Comparison of ENCODE assay signal across 24 cellular contexts in the genomic region with DNA sequence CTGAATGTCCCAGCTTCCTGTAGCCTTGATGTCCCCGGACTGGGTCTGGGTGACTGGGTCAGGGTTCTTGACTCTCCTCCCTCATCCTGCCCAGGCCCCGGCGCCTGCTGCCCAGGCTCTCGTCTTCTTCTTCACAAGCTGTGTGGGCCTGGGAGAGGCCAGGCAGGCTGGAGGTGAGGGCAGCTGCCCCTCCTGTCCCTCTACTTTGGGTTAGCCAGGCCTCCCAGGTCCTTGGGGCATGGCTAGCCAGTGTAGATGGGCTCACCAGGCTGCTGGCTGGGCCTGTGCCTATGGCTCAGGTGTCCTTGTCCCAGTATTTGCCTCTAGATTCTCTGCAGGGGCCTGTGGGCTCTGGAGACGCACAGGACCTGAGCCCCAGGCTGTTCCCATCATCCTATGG. TPM values are rescaled to one million over a fixed set of nuclear protein-coding genes. Genes with fewer than 3 reads are reported as not detected.
A peak's percentile ranks its signal among the peaks of the same experiment; 100 is the strongest.
DNase-seq lines count a peak whose midpoint lies in the region; ATAC-seq and TF ChIP-seq lines count a peak whose summit lies in the region.
"Had no signal": no experiment of that assay in that cellular context is flagged by ENCODE, and none has a peak within 500 bp of the region (broad histone marks: within the 10 kb centered on the region; RNA-seq: fewer than 3 reads in every experiment).

No MANE protein-coding gene starts in this region.

- no peaks in the 10 kb centered on the region for H3K27me3 ChIP-seq in left ventricle myocardium inferior (ENCODE audit: low read depth)
- no peaks in the 10 kb centered on the region for H3K27me3 ChIP-seq in sigmoid colon
- H3K27me3 ChIP-seq: BLaER1, foreskin keratinocyte, hepatocyte, tibial nerve had no signal

- H3K9me3 Mint-ChIP-seq in activated T-helper 17 cell treated with anti-CD3 and anti-CD28 coated beads, Interleukin-2, amount 50 U/mL, for 72 hours = no peaks in the 10 kb centered on the region
- H3K9me3 Mint-ChIP-seq in neural crest cell = no peaks in the 10 kb centered on the region
- H3K9me3 Mint-ChIP-seq: activated naive CD8-positive, alpha-beta T cell treated with anti-CD3 and anti-CD28 coated beads, Interleukin-2, amount 10 ng/mL, durations not matched to agents 7 days and 5 days; stimulated activated naive CD8-positive, alpha-beta T cell treated with anti-CD3 and anti-CD28 coated beads, Interleukin-15, Interleukin-2, amounts not matched to agents 100 ng/mL and 50 ng/mL, for 24 hours; T-helper 2 cell treated with Interferon-gamma antibody and Interleukin-4, amounts not matched to agents 5 μg/mL and 100 μg/mL, for 36 hours had no signal

- no peak for TF ChIP-seq CTCF in left ventricle myocardium inferior (IDR thresholded peaks at IDR 0.05; ENCODE audit: borderline replicate concordance)
- no peak for TF ChIP-seq CTCF in neural crest cell (conservative IDR thresholded peaks at IDR 0.05)
- no peak for TF ChIP-seq CTCF in sigmoid colon (IDR thresholded peaks at IDR 0.05)

- DNase-seq in left ventricle myocardium inferior (no peak), Right ventricle myocardium inferior (ENCODE audit: missing footprints) (no peak), neural crest cell (ENCODE audit: low read depth, low spot score) (no peak), NCI-H146 treated with DMSO at 0.1 percent for 48 hours (lab: John Stamatoyannopoulos, UW; ENCODE audit: unreplicated experiment) (no peak), sigmoid colon (no peak), NCI-H1694 treated with DMSO at 0.1 percent for 48 hours (lab: John Stamatoyannopoulos, UW) (no peak)
- DNase-seq: activated naive CD8-positive, alpha-beta T cell treated with anti-CD3 and anti-CD28 coated beads, Interleukin-2, amount 10 ng/mL, durations not matched to agents 7 days and 5 days; DMS 273 treated with DMSO at 0.1 percent for 48 hours; foreskin keratinocyte; Karpas-422; NCI-H1048; NCI-H2081 treated with DMSO at 0.1 percent for 48 hours; stimulated activated CD4-positive, alpha-beta T cell treated with anti-CD3 and anti-CD28 coated beads, Interleukin-4, amount 100 ng/mL, for 24 hours had no signal

- ATAC-seq in Right ventricle myocardium inferior (no peak), HG02852 (IDR thresholded peaks at IDR 0.05; ENCODE audit: unreplicated experiment) (no peak)
- no peak for ATAC-seq in activated T-helper 17 cell treated with anti-CD3 and anti-CD28 coated beads, Interleukin-2, amount 50 U/mL, for 72 hours (replicated peaks)
- ATAC-seq: foreskin keratinocyte, Panc1 had no signal

- H3K36me3 ChIP-seq in left ventricle myocardium inferior (peaks cover 62% of the 10 kb centered on the region), sigmoid colon (peaks cover 42 to 67% (median 56%) of the 10 kb centered on the region in 4 donors)

- no peak overlapping the region for H3K4me3 Mint-ChIP-seq in activated T-helper 17 cell treated with anti-CD3 and anti-CD28 coated beads, Interleukin-2, amount 50 U/mL, for 72 hours
- H3K4me3 Mint-ChIP-seq in neural crest cell = peak overlapping the region; percentile 47
- H3K4me3 Mint-ChIP-seq: activated naive CD8-positive, alpha-beta T cell treated with anti-CD3 and anti-CD28 coated beads, Interleukin-2, amount 10 ng/mL, durations not matched to agents 7 days and 5 days; stimulated activated naive CD8-positive, alpha-beta T cell treated with anti-CD3 and anti-CD28 coated beads, Interleukin-15, Interleukin-2, amounts not matched to agents 100 ng/mL and 50 ng/mL, for 24 hours; T-helper 2 cell treated with Interferon-gamma antibody and Interleukin-4, amounts not matched to agents 5 μg/mL and 100 μg/mL, for 36 hours had no signal

- no peaks in the 10 kb centered on the region for H3K9me3 ChIP-seq in left ventricle myocardium inferior (replicated peaks)
- H3K9me3 ChIP-seq in sigmoid colon = no peaks in the 10 kb centered on the region
- H3K9me3 ChIP-seq: BLaER1, tibial nerve had no signal

- peaks cover 49% of the 10 kb centered on the region for H3K36me3 Mint-ChIP-seq in activated T-helper 17 cell treated with anti-CD3 and anti-CD28 coated beads, Interleukin-2, amount 50 U/mL, for 72 hours (ENCODE audit: low read depth)
- H3K36me3 Mint-ChIP-seq in neural crest cell (ENCODE audit: low read depth) = peaks cover 14% of the 10 kb centered on the region

- H3K4me3 ChIP-seq in left ventricle myocardium inferior = no peak overlapping the region
- H3K4me3 ChIP-seq in sigmoid colon = no peak overlapping the region
- H3K4me3 ChIP-seq: BLaER1, hepatocyte, lung, SK-N-MC, tibial nerve had no signal

- TF ChIP-seq POLR2A in sigmoid colon (IDR thresholded peaks at IDR 0.05) = no peak

- TF ChIP-seq EP300 in sigmoid colon (IDR thresholded peaks at IDR 0.05) = no peak

- peak overlapping the region; percentile 31 for H3K27ac Mint-ChIP-seq in activated T-helper 17 cell treated with anti-CD3 and anti-CD28 coated beads, Interleukin-2, amount 50 U/mL, for 72 hours
- H3K27ac Mint-ChIP-seq in neural crest cell (ENCODE audit: unreplicated experiment) = no peak overlapping the region
- H3K27ac Mint-ChIP-seq: activated naive CD8-positive, alpha-beta T cell treated with anti-CD3 and anti-CD28 coated beads, Interleukin-2, amount 10 ng/mL, durations not matched to agents 7 days and 5 days; T-helper 2 cell treated with Interferon-gamma antibody and Interleukin-4, amounts not matched to agents 5 μg/mL and 100 μg/mL, for 36 hours had no signal

- H3K4me1 ChIP-seq in left ventricle myocardium inferior (no peaks in the 10 kb centered on the region), sigmoid colon (peaks cover 0 to 3% (median 0%) of the 10 kb centered on the region in 4 donors)
- H3K4me1 ChIP-seq: foreskin keratinocyte had no signal

- intact Hi-C loops in left ventricle myocardium inferior (cut with micrococcal nuclease) = no loop called here
- intact Hi-C loops in Right ventricle myocardium inferior (cut with DNase I) = loop anchor here (5.0 kb wide), 1 partner anchor 63 kb away; no protein-coding TSS in a partner anchor
- intact Hi-C loops in sigmoid colon (cut with DNase I) = loop anchor here (5.0 to 10.0 kb wide), 3 partner anchors 78 to 488 kb away; a partner anchor contains a TSS

- H3K27ac ChIP-seq in left ventricle myocardium inferior (replicated peaks) (peak overlapping the region; percentile 16), sigmoid colon (no peak overlapping the region)
- H3K27ac ChIP-seq: BLaER1, foreskin keratinocyte, hepatocyte, SK-N-MC, tibial nerve, VCaP had no signal

- 91 to 93% methylated on average over 5 of the region's 5 CpGs for WGBS in sigmoid colon, 2 donors

- H3K27me3 Mint-ChIP-seq in activated T-helper 17 cell treated with anti-CD3 and anti-CD28 coated beads, Interleukin-2, amount 50 U/mL, for 72 hours = no peaks in the 10 kb centered on the region
- H3K27me3 Mint-ChIP-seq in neural crest cell (ENCODE audit: low read depth) = peaks cover 5% of the 10 kb centered on the region
- H3K27me3 Mint-ChIP-seq: activated naive CD8-positive, alpha-beta T cell treated with anti-CD3 and anti-CD28 coated beads, Interleukin-2, amount 10 ng/mL, durations not matched to agents 7 days and 5 days; stimulated activated naive CD8-positive, alpha-beta T cell treated with anti-CD3 and anti-CD28 coated beads, Interleukin-15, Interleukin-2, amounts not matched to agents 100 ng/mL and 50 ng/mL, for 24 hours had no signal

- H3K4me1 Mint-ChIP-seq in activated T-helper 17 cell treated with anti-CD3 and anti-CD28 coated beads, Interleukin-2, amount 50 U/mL, for 72 hours = no peaks in the 10 kb centered on the region
- H3K4me1 Mint-ChIP-seq in neural crest cell = peaks cover 27% of the 10 kb centered on the region

RNA-seq across cellular contexts. Expression of a gene that starts 31.8 kb away (rescaled TPM):
- total RNA-seq in left ventricle myocardium inferior (32.1 TPM), Right ventricle myocardium inferior (48.1 TPM), neural crest cell (556 and 564 TPM in 2 replicates), sigmoid colon (100 to 1,000 TPM; 138 to 253 (median 185) TPM)
- total RNA-seq in activated T-helper 17 cell treated with anti-CD3 and anti-CD28 coated beads, Interleukin-2, amount 50 U/mL, for 72 hours = 100 to 1,000 TPM; 150 to 296 TPM
- polyA plus RNA-seq in sigmoid colon = 100 to 1,000 TPM in 2 of 3 donors, 10 to 100 TPM in 1; 88.9 to 305 (median 102) TPM
